Comparison of ENCODE assay signal across 28 cellular contexts in the genomic region with DNA sequence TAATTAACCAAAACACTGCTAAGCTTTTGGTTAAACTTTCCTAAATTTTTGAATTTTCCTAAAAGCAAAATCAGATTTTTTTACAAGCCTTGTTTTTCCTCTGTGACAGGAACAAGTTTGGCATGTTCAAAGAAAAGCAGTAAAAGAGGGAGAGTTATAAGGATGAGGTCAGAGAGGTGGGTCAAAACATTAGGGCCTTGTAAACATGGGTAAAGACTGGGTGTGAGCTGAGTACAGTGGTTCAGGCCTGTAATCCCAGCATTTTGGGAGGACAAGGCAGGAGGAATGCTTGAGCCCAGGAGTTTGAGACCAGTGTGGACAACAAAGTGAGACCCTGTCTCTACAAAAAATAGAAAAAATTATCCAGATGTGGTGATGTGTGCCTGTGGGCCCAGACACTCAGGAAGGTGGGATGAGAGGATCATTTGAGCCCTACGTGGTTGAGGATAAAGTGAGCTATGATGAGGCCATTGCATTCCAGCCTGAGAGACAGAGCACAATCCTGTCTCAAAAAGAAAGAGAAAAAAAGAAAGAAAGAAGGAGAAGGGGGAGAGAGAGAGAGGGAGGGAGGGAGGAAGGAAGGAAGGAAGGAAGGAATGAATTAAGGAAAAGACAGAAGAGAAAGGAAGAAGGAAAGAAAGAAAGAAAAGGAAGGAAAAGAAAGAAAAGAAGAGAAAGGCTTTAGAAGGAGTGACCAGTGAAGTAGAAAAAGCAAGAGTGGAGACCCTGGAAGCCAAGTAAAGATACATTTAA. TPM values are rescaled to one million over a fixed set of nuclear protein-coding genes. Genes with fewer than 3 reads are reported as not detected.
DNase-seq lines count a peak whose midpoint lies in the region; ATAC-seq and TF ChIP-seq lines count a peak whose summit lies in the region.
"Had no signal": no experiment of that assay in that cellular context is flagged by ENCODE, and none has a peak within 500 bp of the region (broad histone marks: within the 10 kb centered on the region; RNA-seq: fewer than 3 reads in every experiment).

No MANE protein-coding gene starts in this region.

- ATAC-seq in WTC11 (no peak), thoracic aorta (ENCODE audit: insufficient number of reproducible peaks, low FRiP score, low read depth) (no peak), HG03039 (IDR thresholded peaks at IDR 0.05; ENCODE audit: unreplicated experiment) (no peak), SK-N-SH treated with all-trans-retinoic acid at 6 μM for 48 hours (no peak)
- ATAC-seq: GM12878 had no signal

- H3K9me3 ChIP-seq in endodermal cell (ENCODE audit: control insufficient read depth, low read length) (no peaks in the 10 kb centered on the region), thoracic aorta (no peaks in the 10 kb centered on the region), breast epithelium (no peaks in the 10 kb centered on the region)
- H3K9me3 ChIP-seq: Caco-2, HAP-1, SJSA1 had no signal

- H3K4me1 ChIP-seq in endodermal cell (ENCODE audit: control insufficient read depth, insufficient read depth, low read length) (peaks cover 3% of the 10 kb centered on the region), thoracic aorta (ENCODE audit: control insufficient read depth in 1 of 2, low read depth in 2 of 2) (peaks cover 15 to 47% of the 10 kb centered on the region in 2 donors), breast epithelium (no peaks in the 10 kb centered on the region)
- H3K4me1 ChIP-seq: Caco-2 had no signal

- H3K4me3 ChIP-seq in endodermal cell (ENCODE audit: low read length) (no peak overlapping the region), thoracic aorta (no peak overlapping the region), breast epithelium (no peak overlapping the region)
- H3K4me3 ChIP-seq: GM12878, HAP-1, PC-9, SJSA1 had no signal

- WGBS in endodermal cell (ENCODE audit: insufficient coverage in 1 of 2, insufficient read length in 1 of 2), 2 experiments: 86% methylated on average over 1 of the region's 1 CpG; no CpG with 5 or more reads in 1 of the 2 experiments

- H3K36me3 Mint-ChIP-seq in WTC11 (no peaks in the 10 kb centered on the region), endodermal cell (ENCODE audit: low read depth) (no peaks in the 10 kb centered on the region), nephron progenitor cell (ENCODE audit: low read depth) (no peaks in the 10 kb centered on the region)
- H3K36me3 Mint-ChIP-seq: CD4-positive, alpha-beta memory T cell had no signal

- H3K9ac ChIP-seq in endodermal cell (ENCODE audit: extremely low read depth, low read length, poor library complexity, severe bottlenecking): no peak overlapping the region

- CTCF ChIA-PET in WTC11 (lab: Charles Lee): interaction anchor here (1.4 kb wide), 1 partner anchor 218 kb away, joined by 3 read pairs; no protein-coding TSS in a partner anchor

- H3K9me3 Mint-ChIP-seq in WTC11 (peaks cover 4% of the 10 kb centered on the region), endodermal cell (no peaks in the 10 kb centered on the region), nephron progenitor cell (no peaks in the 10 kb centered on the region)
- H3K9me3 Mint-ChIP-seq: CD4-positive, alpha-beta memory T cell had no signal

- H3K27me3 Mint-ChIP-seq in WTC11 (ENCODE audit: low read depth) (no peaks in the 10 kb centered on the region; the same call in 1 of the 2 replicates), endodermal cell (ENCODE audit: insufficient read depth) (no peaks in the 10 kb centered on the region), nephron progenitor cell (ENCODE audit: low read depth, poor library complexity) (peaks cover 6% of the 10 kb centered on the region)

- no peak for TF ChIP-seq POLR2A in breast epithelium (IDR thresholded peaks at IDR 0.05)

- intact Hi-C loops in breast epithelium (cut with DNase I; ENCODE audit: low total_unique reads): no loop called here

- H3K36me3 ChIP-seq in endodermal cell (ENCODE audit: control insufficient read depth, insufficient read depth, low read length) (no peaks in the 10 kb centered on the region), thoracic aorta (no peaks in the 10 kb centered on the region), breast epithelium (no peaks in the 10 kb centered on the region)
- H3K36me3 ChIP-seq: HAP-1, SJSA1 had no signal

- H3K4me1 Mint-ChIP-seq in WTC11 (peaks cover 20% of the 10 kb centered on the region), endodermal cell (peaks cover 16% of the 10 kb centered on the region), nephron progenitor cell (peaks cover 40% of the 10 kb centered on the region)

- H3K27ac Mint-ChIP-seq in WTC11 (0 out of 2 replicates have a peak overlapping the region, but pooled peaks have one; percentile 27), endodermal cell (peak overlapping the region; percentile 65), nephron progenitor cell (peak overlapping the region; percentile 70)
- H3K27ac Mint-ChIP-seq: CD4-positive, alpha-beta memory T cell had no signal

- POLR2A ChIA-PET in WTC11 (lab: Charles Lee): no interaction called here

- H3K4me3 Mint-ChIP-seq in WTC11 (no peak overlapping the region), endodermal cell (no peak overlapping the region), nephron progenitor cell (no peak overlapping the region)
- H3K4me3 Mint-ChIP-seq: CD4-positive, alpha-beta memory T cell had no signal

- H3K27ac ChIP-seq in endodermal cell (ENCODE audit: low read depth, low read length): no peak overlapping the region
- peak overlapping the region; percentile 11 to 46 for H3K27ac ChIP-seq in thoracic aorta
- no peak overlapping the region for H3K27ac ChIP-seq in breast epithelium
- H3K27ac ChIP-seq: HL-60, PC-9, SJSA1 had no signal

- DNase-seq in WTC11 (ENCODE audit: low spot score) (no peak), endodermal cell (no peak), nephron progenitor cell (no peak), thoracic aorta (ENCODE audit: low spot score) (no peak), COLO668 (lab: John Stamatoyannopoulos, UW; ENCODE audit: unreplicated experiment) (no peak), breast epithelium (ENCODE audit: low spot score in 2 of 2) (no peak)
- DNase-seq: C1 segment of cervical spinal cord; Caco-2; CD4-positive, alpha-beta memory T cell; GDM1; GOT3; Kasumi-1; NCI-H1092 treated with DMSO at 0.1 percent for 48 hours; NCI-H1436 treated with DMSO at 0.1 percent for 48 hours; NCI-H187 treated with DMSO at 0.1 percent for 48 hours; NCI-H2107; NCI-H446; NCI-H524 treated with DMSO at 0.1 percent for 48 hours; NCI-H774; PC-9; Right ventricle myocardium superior; RPMI8226 had no signal

- no peak for TF ChIP-seq CTCF in WTC11 (IDR thresholded peaks at IDR 0.05)
- TF ChIP-seq CTCF in endodermal cell (conservative IDR thresholded peaks at IDR 0.05): no peak
- TF ChIP-seq CTCF in nephron progenitor cell (IDR thresholded peaks at IDR 0.05): no peak
- no peak for TF ChIP-seq CTCF in thoracic aorta (IDR thresholded peaks at IDR 0.05)
- no peak for TF ChIP-seq CTCF in breast epithelium (IDR thresholded peaks at IDR 0.05)

- H3K27me3 ChIP-seq in endodermal cell (ENCODE audit: control insufficient read depth, insufficient read depth, low read length, poor library complexity, severe bottlenecking) (no peaks in the 10 kb centered on the region), thoracic aorta (replicated peaks; ENCODE audit: insufficient read depth) (no peaks in the 10 kb centered on the region), breast epithelium (no peaks in the 10 kb centered on the region)
- H3K27me3 ChIP-seq: SJSA1 had no signal

TF ChIP-seq in SK-N-SH treated with all-trans-retinoic acid at 6 μM for 48 hours, 23 proteins besides CTCF, POLR2A, EP300 and RAD21 (continues in another document):
- TF ChIP-seq ZC3H10 (CRISPR knock-in tag; IDR thresholded peaks at IDR 0.05): no peak
- TF ChIP-seq, protein P1, sequence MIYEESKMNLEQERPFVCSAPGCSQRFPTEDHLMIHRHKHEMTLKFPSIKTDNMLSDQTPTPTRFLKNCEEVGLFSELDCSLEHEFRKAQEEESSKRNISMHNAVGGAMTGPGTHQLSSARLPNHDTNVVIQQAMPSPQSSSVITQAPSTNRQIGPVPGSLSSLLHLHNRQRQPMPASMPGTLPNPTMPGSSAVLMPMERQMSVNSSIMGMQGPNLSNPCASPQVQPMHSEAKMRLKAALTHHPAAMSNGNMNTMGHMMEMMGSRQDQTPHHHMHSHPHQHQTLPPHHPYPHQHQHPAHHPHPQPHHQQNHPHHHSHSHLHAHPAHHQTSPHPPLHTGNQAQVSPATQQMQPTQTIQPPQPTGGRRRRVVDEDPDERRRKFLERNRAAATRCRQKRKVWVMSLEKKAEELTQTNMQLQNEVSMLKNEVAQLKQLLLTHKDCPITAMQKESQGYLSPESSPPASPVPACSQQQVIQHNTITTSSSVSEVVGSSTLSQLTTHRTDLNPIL (CRISPR knock-in tag; IDR thresholded peaks at IDR 0.05; ENCODE audit: low read depth): no peak
- TF ChIP-seq OSR1 (CRISPR knock-in tag; IDR thresholded peaks at IDR 0.05): no peak
- TF ChIP-seq ZNF70 (CRISPR knock-in tag; IDR thresholded peaks at IDR 0.05): no peak
- no peak for TF ChIP-seq ZFP30 (CRISPR knock-in tag; IDR thresholded peaks at IDR 0.05)
- no peak for TF ChIP-seq ESRRG (CRISPR knock-in tag; IDR thresholded peaks at IDR 0.05)
- TF ChIP-seq TCF4 (CRISPR knock-in tag; IDR thresholded peaks at IDR 0.05; ENCODE audit: borderline replicate concordance): no peak
- no peak for TF ChIP-seq BACH2 (CRISPR knock-in tag; IDR thresholded peaks at IDR 0.05; ENCODE audit: borderline replicate concordance)
- TF ChIP-seq ZNF8 (CRISPR knock-in tag; IDR thresholded peaks at IDR 0.05): no peak

RNA-seq across cellular contexts. Expression of a gene that starts 17.0 kb away (rescaled TPM):
- total RNA-seq in WTC11 (2021): 33.1 to 38.7 TPM (median 36.9 TPM) in 3 replicates
- 10 to 100 TPM; 56.5 to 62.6 TPM for total RNA-seq in endodermal cell
- polyA plus RNA-seq in endodermal cell (2013, experiment 1 of 2): 33.2 TPM
- polyA plus RNA-seq in endodermal cell (2013, experiment 2 of 2): 34.4 TPM
- 100 to 1,000 TPM; 108 to 155 TPM for total RNA-seq in thoracic aorta
- 100 to 1,000 TPM in 1 of 3 donors, 10 to 100 TPM in 2; 70.9 to 112 (median 86.2) TPM for total RNA-seq in breast epithelium

RNA-seq across cellular contexts. Expression of a gene that starts 33.8 kb away (rescaled TPM):
- total RNA-seq in WTC11 (2021) (135 to 146 TPM (median 146 TPM) in 3 replicates), endodermal cell (100 to 1,000 TPM; 148 to 152 TPM), thoracic aorta (100 to 1,000 TPM in 1 of 2 donors, 10 to 100 TPM in 1; 81.2 to 120 TPM), breast epithelium (100 to 1,000 TPM in 2 of 3 donors, 10 to 100 TPM in 1; 85.2 to 128 (median 101) TPM)
- polyA plus RNA-seq in endodermal cell (2013, experiment 1 of 2): 137 TPM
- polyA plus RNA-seq in endodermal cell (2013, experiment 2 of 2): 127 TPM

Comparison
In these comparisons a context has a peak if more than half of its experiments do, and no peak if none do; other contexts are left out.
1. H3K27ac ChIP-seq: peak in thoracic aorta (2 of 2); none in endodermal cell (single experiment) and breast epithelium (0 of 2).
2. Peak in every context shown above with its lines, with median percentiles within 50 percentile points of each other: H3K27ac Mint-ChIP-seq.